In genomic region chr17:57404073-57404472, GRCh38 we compare ENCODE assay signal across 1 cellular context.
A peak's percentile ranks its signal among the peaks of the same experiment; 100 is the strongest.
TF ChIP-seq lines count a peak whose summit lies in the region.

No MANE protein-coding gene starts in this region.

TF ChIP-seq in HepG2, 621 proteins besides CTCF, POLR2A, EP300 and RAD21 (continued from another document and continues in another):
- TF ChIP-seq HNF4G (IDR thresholded peaks at IDR 0.05; ENCODE audit: borderline replicate concordance, low read depth, low read length) (0 out of 2 replicates have a peak, but pooled peaks have one; percentile 6), HNF4G (CRISPR knock-in tag; IDR thresholded peaks at IDR 0.05; ENCODE audit: borderline replicate concordance, low read depth) (no peak), MYNN (CRISPR knock-in tag; IDR thresholded peaks at IDR 0.05; ENCODE audit: low read depth) (no peak), JDP2 (CRISPR knock-in tag; IDR thresholded peaks at IDR 0.05; ENCODE audit: borderline replicate concordance) (no peak), CHCHD3 (CRISPR knock-in tag; IDR thresholded peaks at IDR 0.05) (no peak), NFIC (IDR thresholded peaks at IDR 0.05; ENCODE audit: low read length) (no peak), ZNF83 (CRISPR knock-in tag; IDR thresholded peaks at IDR 0.05; ENCODE audit: borderline replicate concordance) (no peak), ZSCAN21 (CRISPR knock-in tag; IDR thresholded peaks at IDR 0.05; ENCODE audit: borderline replicate concordance) (no peak), PBX3 (CRISPR knock-in tag; IDR thresholded peaks at IDR 0.05; ENCODE audit: borderline replicate concordance) (no peak), TSC22D2 (CRISPR knock-in tag; IDR thresholded peaks at IDR 0.05; ENCODE audit: borderline replicate concordance) (no peak), HES4 (CRISPR knock-in tag; IDR thresholded peaks at IDR 0.05; ENCODE audit: borderline replicate concordance) (no peak), EED (CRISPR knock-in tag; IDR thresholded peaks at IDR 0.05) (0 out of 2 replicates have a peak, but pooled peaks have one; percentile 42), ZNF251 (CRISPR knock-in tag; IDR thresholded peaks at IDR 0.05) (no peak), ARHGAP35 (CRISPR knock-in tag; IDR thresholded peaks at IDR 0.05; ENCODE audit: borderline replicate concordance) (no peak), ZIK1 (CRISPR knock-in tag; IDR thresholded peaks at IDR 0.05; ENCODE audit: borderline replicate concordance, low read depth) (no peak), SALL1 (CRISPR knock-in tag; IDR thresholded peaks at IDR 0.05) (no peak), JUN (CRISPR knock-in tag; IDR thresholded peaks at IDR 0.05) (no peak), SIX1 (CRISPR knock-in tag; IDR thresholded peaks at IDR 0.05; ENCODE audit: borderline replicate concordance) (no peak), TP53 (CRISPR knock-in tag; conservative IDR thresholded peaks at IDR 0.05) (no peak), ZNF629 (CRISPR knock-in tag; conservative IDR thresholded peaks at IDR 0.05) (0 out of 2 replicates have a peak, but pooled peaks have one; percentile 9), ZFP36L1 (CRISPR knock-in tag; IDR thresholded peaks at IDR 0.05) (no peak), CEBPG (CRISPR knock-in tag; IDR thresholded peaks at IDR 0.05) (no peak), ARNT2 (CRISPR knock-in tag; IDR thresholded peaks at IDR 0.05; ENCODE audit: low read depth) (no peak), DNMT3B (CRISPR knock-in tag; conservative IDR thresholded peaks at IDR 0.05) (no peak), MBD4 (IDR thresholded peaks at IDR 0.05; ENCODE audit: borderline replicate concordance, low read length) (no peak), PHF8 (CRISPR knock-in tag; IDR thresholded peaks at IDR 0.05) (no peak), ZNF790 (CRISPR knock-in tag; IDR thresholded peaks at IDR 0.05; ENCODE audit: borderline replicate concordance) (no peak), SP5 (CRISPR knock-in tag; IDR thresholded peaks at IDR 0.05; ENCODE audit: borderline replicate concordance, low read depth) (no peak), ZNF512B (CRISPR knock-in tag; IDR thresholded peaks at IDR 0.05; ENCODE audit: borderline replicate concordance) (no peak), ZNF232 (CRISPR knock-in tag; IDR thresholded peaks at IDR 0.05; ENCODE audit: borderline replicate concordance) (0 out of 2 replicates have a peak, but pooled peaks have one; percentile 19), GLMP (CRISPR knock-in tag; IDR thresholded peaks at IDR 0.05; ENCODE audit: borderline replicate concordance) (no peak), SAP130 (CRISPR knock-in tag; IDR thresholded peaks at IDR 0.05; ENCODE audit: low read depth) (no peak), ZKSCAN5 (CRISPR knock-in tag; IDR thresholded peaks at IDR 0.05) (no peak), ZNF20 (CRISPR knock-in tag; IDR thresholded peaks at IDR 0.05) (no peak), SMC3 (IDR thresholded peaks at IDR 0.05; ENCODE audit: low read length) (0 out of 2 replicates have a peak, but pooled peaks have one; percentile 37), BCL3 (CRISPR knock-in tag; IDR thresholded peaks at IDR 0.05) (no peak), FOXK1 (CRISPR knock-in tag; IDR thresholded peaks at IDR 0.05; ENCODE audit: borderline replicate concordance, low read depth) (no peak), TOPORS (CRISPR knock-in tag; IDR thresholded peaks at IDR 0.05) (no peak), GMEB1 (CRISPR knock-in tag; IDR thresholded peaks at IDR 0.05; ENCODE audit: borderline replicate concordance) (no peak), POLR2G (IDR thresholded peaks at IDR 0.05; ENCODE audit: low read depth, low read length) (no peak), GATA4 (IDR thresholded peaks at IDR 0.05; ENCODE audit: borderline replicate concordance, low read depth) (no peak), MYPOP (CRISPR knock-in tag; IDR thresholded peaks at IDR 0.05) (no peak), KLF15 (CRISPR knock-in tag; IDR thresholded peaks at IDR 0.05; ENCODE audit: borderline replicate concordance) (no peak)
- TF ChIP-seq, protein P1, sequence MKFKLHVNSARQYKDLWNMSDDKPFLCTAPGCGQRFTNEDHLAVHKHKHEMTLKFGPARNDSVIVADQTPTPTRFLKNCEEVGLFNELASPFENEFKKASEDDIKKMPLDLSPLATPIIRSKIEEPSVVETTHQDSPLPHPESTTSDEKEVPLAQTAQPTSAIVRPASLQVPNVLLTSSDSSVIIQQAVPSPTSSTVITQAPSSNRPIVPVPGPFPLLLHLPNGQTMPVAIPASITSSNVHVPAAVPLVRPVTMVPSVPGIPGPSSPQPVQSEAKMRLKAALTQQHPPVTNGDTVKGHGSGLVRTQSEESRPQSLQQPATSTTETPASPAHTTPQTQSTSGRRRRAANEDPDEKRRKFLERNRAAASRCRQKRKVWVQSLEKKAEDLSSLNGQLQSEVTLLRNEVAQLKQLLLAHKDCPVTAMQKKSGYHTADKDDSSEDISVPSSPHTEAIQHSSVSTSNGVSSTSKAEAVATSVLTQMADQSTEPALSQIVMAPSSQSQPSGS (CRISPR knock-in tag; IDR thresholded peaks at IDR 0.05), result no peak
- TF ChIP-seq, protein P2, sequence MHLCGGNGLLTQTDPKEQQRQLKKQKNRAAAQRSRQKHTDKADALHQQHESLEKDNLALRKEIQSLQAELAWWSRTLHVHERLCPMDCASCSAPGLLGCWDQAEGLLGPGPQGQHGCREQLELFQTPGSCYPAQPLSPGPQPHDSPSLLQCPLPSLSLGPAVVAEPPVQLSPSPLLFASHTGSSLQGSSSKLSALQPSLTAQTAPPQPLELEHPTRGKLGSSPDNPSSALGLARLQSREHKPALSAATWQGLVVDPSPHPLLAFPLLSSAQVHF (CRISPR knock-in tag; IDR thresholded peaks at IDR 0.05), result no peak
- TF ChIP-seq, protein P3, sequence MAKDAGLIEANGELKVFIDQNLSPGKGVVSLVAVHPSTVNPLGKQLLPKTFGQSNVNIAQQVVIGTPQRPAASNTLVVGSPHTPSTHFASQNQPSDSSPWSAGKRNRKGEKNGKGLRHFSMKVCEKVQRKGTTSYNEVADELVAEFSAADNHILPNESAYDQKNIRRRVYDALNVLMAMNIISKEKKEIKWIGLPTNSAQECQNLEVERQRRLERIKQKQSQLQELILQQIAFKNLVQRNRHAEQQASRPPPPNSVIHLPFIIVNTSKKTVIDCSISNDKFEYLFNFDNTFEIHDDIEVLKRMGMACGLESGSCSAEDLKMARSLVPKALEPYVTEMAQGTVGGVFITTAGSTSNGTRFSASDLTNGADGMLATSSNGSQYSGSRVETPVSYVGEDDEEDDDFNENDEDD (CRISPR knock-in tag; IDR thresholded peaks at IDR 0.05; ENCODE audit: borderline replicate concordance), result no peak
- TF ChIP-seq, protein P4, sequence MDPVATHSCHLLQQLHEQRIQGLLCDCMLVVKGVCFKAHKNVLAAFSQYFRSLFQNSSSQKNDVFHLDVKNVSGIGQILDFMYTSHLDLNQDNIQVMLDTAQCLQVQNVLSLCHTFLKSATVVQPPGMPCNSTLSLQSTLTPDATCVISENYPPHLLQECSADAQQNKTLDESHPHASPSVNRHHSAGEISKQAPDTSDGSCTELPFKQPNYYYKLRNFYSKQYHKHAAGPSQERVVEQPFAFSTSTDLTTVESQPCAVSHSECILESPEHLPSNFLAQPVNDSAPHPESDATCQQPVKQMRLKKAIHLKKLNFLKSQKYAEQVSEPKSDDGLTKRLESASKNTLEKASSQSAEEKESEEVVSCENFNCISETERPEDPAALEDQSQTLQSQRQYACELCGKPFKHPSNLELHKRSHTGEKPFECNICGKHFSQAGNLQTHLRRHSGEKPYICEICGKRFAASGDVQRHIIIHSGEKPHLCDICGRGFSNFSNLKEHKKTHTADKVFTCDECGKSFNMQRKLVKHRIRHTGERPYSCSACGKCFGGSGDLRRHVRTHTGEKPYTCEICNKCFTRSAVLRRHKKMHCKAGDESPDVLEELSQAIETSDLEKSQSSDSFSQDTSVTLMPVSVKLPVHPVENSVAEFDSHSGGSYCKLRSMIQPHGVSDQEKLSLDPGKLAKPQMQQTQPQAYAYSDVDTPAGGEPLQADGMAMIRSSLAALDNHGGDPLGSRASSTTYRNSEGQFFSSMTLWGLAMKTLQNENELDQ (CRISPR knock-in tag; IDR thresholded peaks at IDR 0.05; ENCODE audit: borderline replicate concordance), result no peak
- TF ChIP-seq, protein P5, sequence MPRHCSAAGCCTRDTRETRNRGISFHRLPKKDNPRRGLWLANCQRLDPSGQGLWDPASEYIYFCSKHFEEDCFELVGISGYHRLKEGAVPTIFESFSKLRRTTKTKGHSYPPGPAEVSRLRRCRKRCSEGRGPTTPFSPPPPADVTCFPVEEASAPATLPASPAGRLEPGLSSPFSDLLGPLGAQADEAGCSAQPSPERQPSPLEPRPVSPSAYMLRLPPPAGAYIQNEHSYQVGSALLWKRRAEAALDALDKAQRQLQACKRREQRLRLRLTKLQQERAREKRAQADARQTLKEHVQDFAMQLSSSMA (CRISPR knock-in tag; IDR thresholded peaks at IDR 0.05), result 0 out of 2 replicates have a peak, but pooled peaks have one; percentile 4
